In the genomic region with DNA sequence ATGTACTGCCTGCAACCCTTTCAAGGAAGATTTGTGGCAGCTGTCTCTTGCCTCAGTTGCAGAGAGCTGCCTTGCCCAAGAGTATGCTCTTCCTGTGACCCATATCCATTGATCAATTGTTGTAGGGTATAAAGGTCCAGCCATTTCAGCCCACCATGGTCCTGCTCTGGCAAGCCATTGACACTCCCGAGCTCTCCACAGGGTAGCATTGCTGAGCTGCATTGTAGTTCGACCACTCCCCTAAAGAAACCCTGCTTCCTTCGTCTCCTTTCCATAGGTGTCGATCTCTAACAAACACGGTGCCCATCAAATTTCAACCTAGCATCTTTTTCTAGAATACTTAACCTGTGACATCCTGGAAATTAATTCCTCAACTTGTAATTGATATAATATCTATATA, we compare ENCODE assay signal across 2 cellular contexts.
TF ChIP-seq lines count a peak whose summit lies in the region.

No MANE protein-coding gene starts in this region.

TF ChIP-seq in HCT116, 20 proteins besides CTCF, POLR2A, EP300 and RAD21:
- TF ChIP-seq ZNF274 (IDR thresholded peaks at IDR 0.05; ENCODE audit: low read depth, low read length) (no peak), FOSL1 (IDR thresholded peaks at IDR 0.05; ENCODE audit: low read depth) (no peak), ATF3 (IDR thresholded peaks at IDR 0.05) (no peak), ELF1 (IDR thresholded peaks at IDR 0.05; ENCODE audit: borderline replicate concordance, low read depth) (no peak), EZH2phosphoT487 (IDR thresholded peaks at IDR 0.05; ENCODE audit: borderline replicate concordance) (no peak), YY1 (IDR thresholded peaks at IDR 0.05; ENCODE audit: extremely low read depth, insufficient replicate concordance, low read depth, low read length) (no peak), POLR2AphosphoS5 (IDR thresholded peaks at IDR 0.05; ENCODE audit: low read depth, low read length) (no peak), EZH2 (IDR thresholded peaks at IDR 0.05) (no peak), EGR1 (IDR thresholded peaks at IDR 0.05; ENCODE audit: low read depth) (no peak), TCF7L2 (IDR thresholded peaks at IDR 0.05; ENCODE audit: borderline replicate concordance, extremely low read depth, insufficient read depth, insufficient read length) (no peak), SIN3A (IDR thresholded peaks at IDR 0.05; ENCODE audit: low read depth) (no peak)
- TF ChIP-seq, protein P1, sequence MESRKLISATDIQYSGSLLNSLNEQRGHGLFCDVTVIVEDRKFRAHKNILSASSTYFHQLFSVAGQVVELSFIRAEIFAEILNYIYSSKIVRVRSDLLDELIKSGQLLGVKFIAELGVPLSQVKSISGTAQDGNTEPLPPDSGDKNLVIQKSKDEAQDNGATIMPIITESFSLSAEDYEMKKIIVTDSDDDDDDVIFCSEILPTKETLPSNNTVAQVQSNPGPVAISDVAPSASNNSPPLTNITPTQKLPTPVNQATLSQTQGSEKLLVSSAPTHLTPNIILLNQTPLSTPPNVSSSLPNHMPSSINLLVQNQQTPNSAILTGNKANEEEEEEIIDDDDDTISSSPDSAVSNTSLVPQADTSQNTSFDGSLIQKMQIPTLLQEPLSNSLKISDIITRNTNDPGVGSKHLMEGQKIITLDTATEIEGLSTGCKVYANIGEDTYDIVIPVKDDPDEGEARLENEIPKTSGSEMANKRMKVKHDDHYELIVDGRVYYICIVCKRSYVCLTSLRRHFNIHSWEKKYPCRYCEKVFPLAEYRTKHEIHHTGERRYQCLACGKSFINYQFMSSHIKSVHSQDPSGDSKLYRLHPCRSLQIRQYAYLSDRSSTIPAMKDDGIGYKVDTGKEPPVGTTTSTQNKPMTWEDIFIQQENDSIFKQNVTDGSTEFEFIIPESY (IDR thresholded peaks at IDR 0.05; ENCODE audit: extremely low read depth, insufficient replicate concordance, low read length), result no peak

TF ChIP-seq in H1, 55 proteins besides CTCF, POLR2A, EP300 and RAD21:
- TF ChIP-seq TCF12 (IDR thresholded peaks at IDR 0.05; ENCODE audit: low read depth, low read length) (no peak), CTBP2 (IDR thresholded peaks at IDR 0.05; ENCODE audit: borderline replicate concordance, insufficient read depth, insufficient read length, low read length) (no peak), ZNF274 (IDR thresholded peaks at IDR 0.05; ENCODE audit: borderline replicate concordance, extremely low read depth, low read length) (no peak), KDM4A (IDR thresholded peaks at IDR 0.05; ENCODE audit: low read depth, low read length, severe bottlenecking) (no peak), SIRT6 (IDR thresholded peaks at IDR 0.05; ENCODE audit: low read length) (no peak)
- TF ChIP-seq, protein P2, sequence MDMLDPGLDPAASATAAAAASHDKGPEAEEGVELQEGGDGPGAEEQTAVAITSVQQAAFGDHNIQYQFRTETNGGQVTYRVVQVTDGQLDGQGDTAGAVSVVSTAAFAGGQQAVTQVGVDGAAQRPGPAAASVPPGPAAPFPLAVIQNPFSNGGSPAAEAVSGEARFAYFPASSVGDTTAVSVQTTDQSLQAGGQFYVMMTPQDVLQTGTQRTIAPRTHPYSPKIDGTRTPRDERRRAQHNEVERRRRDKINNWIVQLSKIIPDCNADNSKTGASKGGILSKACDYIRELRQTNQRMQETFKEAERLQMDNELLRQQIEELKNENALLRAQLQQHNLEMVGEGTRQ (IDR thresholded peaks at IDR 0.05; ENCODE audit: low read length), result no peak
